8 cellular contexts compared by ENCODE assay signal in the genomic region with DNA sequence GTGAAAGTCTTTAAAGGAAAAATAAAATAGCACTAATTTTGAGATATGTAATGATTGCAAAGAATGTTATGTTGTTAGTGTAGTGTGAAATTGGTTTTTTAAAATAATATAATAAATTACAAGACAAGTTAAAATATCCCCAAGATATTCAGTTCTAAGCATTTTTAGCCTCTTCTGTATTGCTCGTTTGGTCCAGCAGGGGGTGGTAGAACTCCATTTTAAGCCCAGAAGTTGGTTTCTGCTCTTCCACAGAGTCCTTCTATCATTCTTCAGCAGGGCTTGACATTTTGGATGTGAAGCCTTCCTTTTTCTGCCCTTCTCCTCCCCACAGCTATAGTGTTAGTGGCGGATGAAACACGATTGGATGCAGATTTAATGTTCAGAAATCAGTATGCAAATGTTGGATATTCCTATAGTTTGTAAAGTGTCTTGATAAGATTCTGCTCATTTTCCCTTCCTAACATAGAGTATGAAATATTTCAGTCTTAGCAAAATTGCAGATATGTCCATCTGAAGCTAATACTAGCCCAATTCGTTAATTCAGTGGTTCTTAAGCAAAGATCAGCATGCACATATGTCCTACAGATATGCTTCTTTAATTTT.
A peak's percentile ranks its signal among the peaks of the same experiment; 100 is the strongest.
DNase-seq lines count a peak whose midpoint lies in the region; ATAC-seq and TF ChIP-seq lines count a peak whose summit lies in the region.

No MANE protein-coding gene starts in this region.

- H3K27ac ChIP-seq in RWPE2 (ENCODE audit: poor library complexity, severe bottlenecking) (no peak overlapping the region), caudate nucleus (ENCODE audit: low read depth, low read length) (peak overlapping the region; percentile 31), layer of hippocampus (ENCODE audit: low read depth, low read length) (peak overlapping the region; percentile 1)

- ATAC-seq in RWPE2 (ENCODE audit: low read depth), result no peak
- no peak for ATAC-seq in HG03025 (IDR thresholded peaks at IDR 0.05; ENCODE audit: low FRiP score, unreplicated experiment)

- TF ChIP-seq CTCF in RWPE2 (IDR thresholded peaks at IDR 0.05; ENCODE audit: poor library complexity, severe bottlenecking), result peak; percentile 72

- peak; percentile 28 to 65 for DNase-seq in NCI-H524 (lab: John Stamatoyannopoulos, UW)
- no peak for DNase-seq in NCI-H524 treated with DMSO at 0.1 percent for 48 hours (lab: John Stamatoyannopoulos, UW)
- DNase-seq in HuH-7.5 (ENCODE audit: low spot score), result peak; percentile 18
- DNase-seq in RWPE2 (ENCODE audit: low spot score), result no peak
- DNase-seq in caudate nucleus (lab: John Stamatoyannopoulos, UW), result peak in 45 of 61 donors; percentile 6 to 73 (median 34)
- peak; percentile 95 for DNase-seq in superior temporal gyrus (ENCODE audit: extremely low spot score)

- no peak overlapping the region for H3K4me3 ChIP-seq in RWPE2 (ENCODE audit: severe bottlenecking)

- no peaks in the 10 kb centered on the region for H3K36me3 ChIP-seq in RWPE2 (ENCODE audit: low read depth)

- no peaks in the 10 kb centered on the region for H3K9me3 ChIP-seq in RWPE2 (ENCODE audit: severe bottlenecking)

- peaks cover 89% of the 10 kb centered on the region for H3K27me3 ChIP-seq in RWPE2 (ENCODE audit: insufficient read depth, poor library complexity, severe bottlenecking)
- no peaks in the 10 kb centered on the region for H3K27me3 ChIP-seq in layer of hippocampus (ENCODE audit: control insufficient read depth, insufficient read depth, low read length)

- H3K4me1 ChIP-seq in RWPE2 (ENCODE audit: insufficient read depth, poor library complexity, severe bottlenecking), result no peaks in the 10 kb centered on the region

Comparison
In these comparisons a context has a peak if more than half of its experiments do, and no peak if none do; other contexts are left out.
1. DNase-seq: peak in NCI-H524 (2 of 2), HuH-7.5 (single experiment), caudate nucleus (45 of 61) and superior temporal gyrus (single experiment); none in NCI-H524 treated with DMSO at 0.1 percent for 48 hours (single experiment) and RWPE2 (single experiment).